Comparison of ENCODE assay signal across 16 cellular contexts in the genomic region with DNA sequence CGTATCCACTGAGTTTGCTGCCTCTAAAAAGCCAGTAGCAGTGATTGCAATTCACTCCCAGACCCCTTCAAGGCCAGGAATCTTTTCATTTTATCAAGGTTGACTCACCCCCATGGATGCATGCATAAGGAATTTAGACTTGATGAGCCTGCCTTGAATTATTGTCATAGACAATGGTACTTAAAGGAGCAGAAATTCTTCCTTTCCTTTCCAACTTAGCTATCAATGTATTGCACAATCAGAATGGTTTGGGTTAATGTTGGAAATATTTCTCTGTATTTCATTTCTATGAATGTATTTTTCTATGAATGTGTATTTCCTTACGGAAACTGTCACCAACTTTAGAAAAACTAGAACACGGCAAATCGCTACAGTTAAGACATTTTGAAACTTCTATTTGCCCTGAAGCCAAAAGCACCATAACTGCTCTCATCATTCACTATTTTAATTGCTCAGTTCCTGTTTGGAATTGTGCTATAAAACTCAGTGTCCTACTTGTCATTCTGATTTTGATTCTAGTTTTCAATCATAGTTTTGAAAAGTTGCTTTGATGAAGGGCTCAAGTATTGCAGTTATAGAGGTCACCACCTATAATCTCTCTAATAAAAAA.
A peak's percentile ranks its signal among the peaks of the same experiment; 100 is the strongest.
DNase-seq lines count a peak whose midpoint lies in the region; ATAC-seq and TF ChIP-seq lines count a peak whose summit lies in the region.
"Had no signal": no experiment of that assay in that cellular context is flagged by ENCODE, and none has a peak within 500 bp of the region (broad histone marks: within the 10 kb centered on the region; RNA-seq: fewer than 3 reads in every experiment).

No MANE protein-coding gene starts in this region.

- no peak for ATAC-seq in GM18861 (IDR thresholded peaks at IDR 0.05; ENCODE audit: unreplicated experiment)
- ATAC-seq: left lung had no signal

- DNase-seq in GM23248: peak; percentile 89
- DNase-seq in SW480 (ENCODE audit: low spot score): peak; percentile 2
- peak; percentile 91 for DNase-seq in fibroblast of the aortic adventitia (ENCODE audit: low read depth)
- DNase-seq in smooth muscle cell (lab: John Stamatoyannopoulos, UW; ENCODE audit: unreplicated experiment): no peak
- DNase-seq in AML-193 (lab: John Stamatoyannopoulos, UW): no peak
- DNase-seq in COLO668 (lab: John Stamatoyannopoulos, UW; ENCODE audit: unreplicated experiment): no peak
- DNase-seq in midbrain (lab: John Stamatoyannopoulos, UW): no peak
- DNase-seq: activated naive CD8-positive, alpha-beta T cell treated with anti-CD3 and anti-CD28 coated beads, Interleukin-2, amount 10 ng/mL, durations not matched to agents 7 days and 5 days; DMS 273 treated with DMSO at 0.1 percent for 48 hours; left lung; NCI-H1092; NCI-H446 treated with DMSO at 0.1 percent for 48 hours had no signal

- H3K27ac ChIP-seq in GM23248 (peak overlapping the region; percentile 22), smooth muscle cell (ENCODE audit: low read depth) (peak overlapping the region; percentile 75)
- H3K27ac ChIP-seq: left lung, neural progenitor cell, VCaP had no signal

- H3K36me3 ChIP-seq in GM23248 (ENCODE audit: low read depth) (no peaks in the 10 kb centered on the region), smooth muscle cell (ENCODE audit: low read depth) (no peaks in the 10 kb centered on the region)
- H3K36me3 ChIP-seq: HAP-1, left lung, neural progenitor cell had no signal

- H3F3A ChIP-seq in GM23248 (ENCODE audit: insufficient read depth) (peaks cover 15% of the 10 kb centered on the region), smooth muscle cell (ENCODE audit: low read depth) (no peaks in the 10 kb centered on the region)

- 27 to 41% methylated on average over 4 of the region's 4 CpGs for WGBS in GM23248 (ENCODE audit: low coverage in 1 of 2, low lambda C conversion rate in 2 of 2, missing lambda C conversion rate in 2 of 2), 2 experiments
- WGBS in smooth muscle cell (ENCODE audit: low lambda C conversion rate): 64% methylated on average over 4 of the region's 4 CpGs

- H3K79me2 ChIP-seq in GM23248 (ENCODE audit: insufficient read depth) (no peaks in the 10 kb centered on the region), smooth muscle cell (ENCODE audit: low read depth) (no peaks in the 10 kb centered on the region)

- peak overlapping the region; percentile 1; the same call in 1 of the 2 replicates for H3K4me3 ChIP-seq in GM23248
- H3K4me3 ChIP-seq in fibroblast of the aortic adventitia (ENCODE audit: low read depth, low read length): no peak overlapping the region
- H3K4me3 ChIP-seq in smooth muscle cell: no peak overlapping the region
- H3K4me3 ChIP-seq: HAP-1, left lung, neural progenitor cell had no signal

- H3K27me3 ChIP-seq in GM23248 (replicated peaks; ENCODE audit: insufficient read depth) (no peaks in the 10 kb centered on the region), smooth muscle cell (ENCODE audit: low read depth) (no peaks in the 10 kb centered on the region)
- H3K27me3 ChIP-seq: left lung, neural progenitor cell had no signal

- H4K20me1 ChIP-seq in GM23248 (ENCODE audit: insufficient read depth) (no peaks in the 10 kb centered on the region), smooth muscle cell (ENCODE audit: low read depth) (no peaks in the 10 kb centered on the region)

- H3K9me2 ChIP-seq in GM23248 (ENCODE audit: insufficient read depth): no peaks in the 10 kb centered on the region

- H3K4me1 ChIP-seq in GM23248 (ENCODE audit: insufficient read depth): peaks cover 28% of the 10 kb centered on the region
- no peaks in the 10 kb centered on the region for H3K4me1 ChIP-seq in smooth muscle cell (ENCODE audit: low read depth)
- H3K4me1 ChIP-seq: HAP-1, left lung, neural progenitor cell had no signal

- H3K9me3 ChIP-seq in GM23248 (ENCODE audit: low read depth): no peaks in the 10 kb centered on the region
- no peaks in the 10 kb centered on the region for H3K9me3 ChIP-seq in smooth muscle cell (replicated peaks; ENCODE audit: low read depth)
- H3K9me3 ChIP-seq: left lung had no signal

- TF ChIP-seq CTCF in fibroblast of the aortic adventitia (IDR thresholded peaks at IDR 0.05; ENCODE audit: insufficient read depth, low read length) (no peak), smooth muscle cell (IDR thresholded peaks at IDR 0.05; ENCODE audit: borderline replicate concordance, insufficient read depth, poor library complexity, severe bottlenecking) (no peak)

- peak overlapping the region; percentile 0; the same call in 1 of the 2 replicates for H2AFZ ChIP-seq in GM23248
- H2AFZ ChIP-seq in smooth muscle cell (ENCODE audit: low read depth): no peak overlapping the region
- H2AFZ ChIP-seq: neural progenitor cell had no signal

- no peak overlapping the region for H3K9ac ChIP-seq in GM23248
- H3K9ac ChIP-seq in smooth muscle cell (ENCODE audit: low read depth): no peak overlapping the region
- H3K9ac ChIP-seq: neural progenitor cell had no signal

- in situ Hi-C loops in GM23248 (cut with MboI): no loop called here

- H3K4me2 ChIP-seq in GM23248 (ENCODE audit: unreplicated experiment): peak overlapping the region; percentile 34
- H3K4me2 ChIP-seq in smooth muscle cell: peak overlapping the region; percentile 46
- H3K4me2 ChIP-seq: neural progenitor cell had no signal

Comparison
In these comparisons a context has a peak if more than half of its experiments do, and no peak if none do; other contexts are left out.
1. DNase-seq: peak in GM23248 (single experiment), SW480 (single experiment) and fibroblast of the aortic adventitia (single experiment); none in smooth muscle cell (single experiment), AML-193 (0 of 2), COLO668 (single experiment) and midbrain (single experiment).